Comparison of ENCODE assay signal across 26 cellular contexts in genomic region chr12:125856899-125857298, GRCh38.
"Had no signal": no experiment of that assay in that cellular context is flagged by ENCODE, and none has a peak within 500 bp of the region (broad histone marks: within the 10 kb centered on the region; RNA-seq: fewer than 3 reads in every experiment).

No MANE protein-coding gene starts in this region.

- DNase-seq: activated CD4-positive, alpha-beta T cell treated with anti-CD3 and anti-CD28 coated beads for 1 hour; activated CD8-positive, alpha-beta memory T cell treated with anti-CD3 and anti-CD28 coated beads for 24 hours; activated CD8-positive, alpha-beta memory T cell treated with anti-CD3 and anti-CD28 coated beads, Interleukin-2, amount 50 U/mL, for 4 hours; activated naive CD4-positive, alpha-beta T cell; activated T-cell treated with anti-CD3 and anti-CD28 coated beads, Interleukin-2, amount 50 U/mL, for 24 hours; adrenal gland; brain microvascular endothelial cell; central memory CD4-positive, alpha-beta T cell; effector memory CD8-positive, alpha-beta T cell; glutamatergic neuron; hippocampal formation; left ventricle myocardium superior; mammary epithelial cell; midbrain; natural killer cell; ovary; psoas muscle; right cardiac atrium; stimulated activated naive CD8-positive, alpha-beta T cell treated with anti-CD3 and anti-CD28 coated beads, Interleukin-15, amount 100 ng/mL, for 72 hours; tibial artery had no signal

- H3K4me3 ChIP-seq: adrenal gland, ascending aorta, esophagus muscularis mucosa, ovary, psoas muscle, tibial artery had no signal

- H3K36me3 ChIP-seq: adrenal gland, ascending aorta, brain microvascular endothelial cell, esophagus muscularis mucosa, neutrophil, ovary, tibial artery had no signal

- H3K27me3 ChIP-seq: adrenal gland, ascending aorta, brain microvascular endothelial cell, ovary had no signal

- H3K36me3 Mint-ChIP-seq: activated naive CD8-positive, alpha-beta T cell had no signal

- H3K9me3 ChIP-seq: adrenal gland, ascending aorta, esophagus muscularis mucosa, neutrophil, ovary, psoas muscle, tibial artery had no signal

- H3K4me3 Mint-ChIP-seq: activated naive CD8-positive, alpha-beta T cell; activated T-cell treated with anti-CD3 and anti-CD28 coated beads, Interleukin-2, amount 50 U/mL, for 24 hours; activated T-helper 17 cell treated with anti-CD3 and anti-CD28 coated beads, Interleukin-2, amount 50 U/mL, for 72 hours; effector memory CD8-positive, alpha-beta T cell; natural killer cell; stimulated activated naive CD8-positive, alpha-beta T cell treated with anti-CD3 and anti-CD28 coated beads, Interleukin-15, amount 100 ng/mL, for 72 hours; T-helper 2 cell treated with Interferon-gamma antibody and Interleukin-4, amounts not matched to agents 5 μg/mL and 100 μg/mL, for 36 hours had no signal

- H3K27ac Mint-ChIP-seq: activated naive CD8-positive, alpha-beta T cell; activated T-cell treated with anti-CD3 and anti-CD28 coated beads, Interleukin-2, amount 50 U/mL, for 24 hours; activated T-helper 17 cell treated with anti-CD3 and anti-CD28 coated beads, Interleukin-2, amount 50 U/mL, for 72 hours; effector memory CD8-positive, alpha-beta T cell; natural killer cell; stimulated activated naive CD8-positive, alpha-beta T cell treated with anti-CD3 and anti-CD28 coated beads, Interleukin-15, amount 100 ng/mL, for 72 hours; T-helper 2 cell treated with Interferon-gamma antibody and Interleukin-4, amounts not matched to agents 5 μg/mL and 100 μg/mL, for 36 hours had no signal

- H3K27ac ChIP-seq: adrenal gland, ascending aorta, brain microvascular endothelial cell, esophagus muscularis mucosa, neutrophil, ovary, psoas muscle, tibial artery had no signal

- H3K4me1 Mint-ChIP-seq: activated T-helper 17 cell treated with anti-CD3 and anti-CD28 coated beads, Interleukin-2, amount 50 U/mL, for 72 hours; natural killer cell; stimulated activated naive CD8-positive, alpha-beta T cell treated with anti-CD3 and anti-CD28 coated beads, Interleukin-15, amount 100 ng/mL, for 72 hours had no signal

- H3K4me1 ChIP-seq: adrenal gland, ascending aorta, psoas muscle, tibial artery had no signal
